In genomic region chr11:1548221-1549070, GRCh38 we compare ENCODE assay signal across 1 cellular context.
A peak's percentile ranks its signal among the peaks of the same experiment; 100 is the strongest.
TF ChIP-seq lines count a peak whose summit lies in the region.

No MANE protein-coding gene starts in this region.

TF ChIP-seq in WTC11, 78 proteins besides CTCF, POLR2A, EP300 and RAD21 (continued from another document):
- TF ChIP-seq FOXK1 (CRISPR knock-in tag; IDR thresholded peaks at IDR 0.05) = 0 out of 2 replicates have a peak, but pooled peaks have one; percentile 21
- peak; percentile 62; the same call in 1 of the 2 replicates for TF ChIP-seq SP1 (CRISPR knock-in tag; conservative IDR thresholded peaks at IDR 0.05)
- TF ChIP-seq MAX (CRISPR knock-in tag; IDR thresholded peaks at IDR 0.05) = 0 out of 2 replicates have a peak, but pooled peaks have one; percentile 34
- peak; percentile 58 for TF ChIP-seq GABPB1 (CRISPR knock-in tag; IDR thresholded peaks at IDR 0.05)
- no peak for TF ChIP-seq ZMAT4 (CRISPR knock-in tag; IDR thresholded peaks at IDR 0.05)
